Comparison of ENCODE assay signal across 21 cellular contexts in genomic region chr4:139153411-139154133, GRCh38. TPM values are rescaled to one million over a fixed set of nuclear protein-coding genes. Genes with fewer than 3 reads are reported as not detected.
DNase-seq lines count a peak whose midpoint lies in the region; ATAC-seq, FAIRE-seq and TF ChIP-seq lines count a peak whose summit lies in the region.
"Had no signal": no experiment of that assay in that cellular context is flagged by ENCODE, and none has a peak within 500 bp of the region (broad histone marks: within the 10 kb centered on the region; RNA-seq: fewer than 3 reads in every experiment).

No MANE protein-coding gene starts in this region.

- H2AFZ ChIP-seq in HepG2 (ENCODE audit: low read length), result no peak overlapping the region

- H3K4me1 Mint-ChIP-seq in type B pancreatic cell (ENCODE audit: unreplicated experiment), result peaks cover 16% of the 10 kb centered on the region
- H3K4me1 Mint-ChIP-seq: activated naive CD4-positive, alpha-beta T cell treated with anti-CD3 and anti-CD28 coated beads, Interleukin-2, amount 10 ng/mL, durations not matched to agents 7 days and 5 days had no signal

- no peak for TF ChIP-seq RAD21 in HepG2 (CRISPR knock-in tag; IDR thresholded peaks at IDR 0.05)

- peak overlapping the region; percentile 47 for H3K4me2 ChIP-seq in HepG2 (ENCODE audit: low read depth, low read length)

- no peaks in the 10 kb centered on the region for H3K27me3 ChIP-seq in HepG2 (ENCODE audit: control insufficient read depth in 1 of 2, insufficient read depth in 2 of 2, low read length in 2 of 2)
- no peaks in the 10 kb centered on the region for H3K27me3 ChIP-seq in right lobe of liver
- H3K27me3 ChIP-seq in bronchial epithelial cell (ENCODE audit: control insufficient read depth, insufficient read depth, low read length), result no peaks in the 10 kb centered on the region

- 0 out of 2 replicates have a peak overlapping the region, but pooled peaks have one; percentile 26 for H3K9ac ChIP-seq in HepG2 (ENCODE audit: insufficient read depth, low read depth, low read length)

- H3K27ac Mint-ChIP-seq in type B pancreatic cell, result peak overlapping the region; percentile 35
- H3K27ac Mint-ChIP-seq: activated CD4-positive, alpha-beta T cell treated with anti-CD3 and anti-CD28 coated beads for 36 hours; activated naive CD4-positive, alpha-beta T cell treated with anti-CD3 and anti-CD28 coated beads, Interleukin-2, amount 10 ng/mL, durations not matched to agents 7 days and 5 days; natural killer cell had no signal

- H3K27me3 Mint-ChIP-seq in type B pancreatic cell, result no peaks in the 10 kb centered on the region
- H3K27me3 Mint-ChIP-seq: activated CD4-positive, alpha-beta T cell treated with anti-CD3 and anti-CD28 coated beads for 36 hours; activated naive CD4-positive, alpha-beta T cell treated with anti-CD3 and anti-CD28 coated beads, Interleukin-2, amount 10 ng/mL, durations not matched to agents 7 days and 5 days; brain; CD4-positive, alpha-beta memory T cell had no signal

- peaks cover 31% of the 10 kb centered on the region for H3K79me2 ChIP-seq in HepG2 (ENCODE audit: insufficient read depth, low read length)

- H3K9me3 ChIP-seq in HepG2 (ENCODE audit: low read length) (no peaks in the 10 kb centered on the region), right lobe of liver (no peaks in the 10 kb centered on the region)

- CTCF ChIA-PET in HepG2 (lab: Yijun Ruan, JAX; ENCODE audit: low intra/inter-chr PET ratio, low total read pairs), result no interaction called here

- peaks cover 15% of the 10 kb centered on the region; the same call in 1 of the 2 replicates for H4K20me1 ChIP-seq in HepG2 (ENCODE audit: insufficient read depth, low read length)

- ATAC-seq in HepG2 (peak; percentile 97), right lobe of liver (no peak), GM18517 (IDR thresholded peaks at IDR 0.05; ENCODE audit: unreplicated experiment) (no peak)
- ATAC-seq: activated CD4-positive, alpha-beta T cell treated with anti-CD3 and anti-CD28 coated beads for 36 hours; natural killer cell had no signal

- TF ChIP-seq CTCF in HepG2 (CRISPR knock-in tag; IDR thresholded peaks at IDR 0.05) (no peak), right lobe of liver (IDR thresholded peaks at IDR 0.05) (no peak), bronchial epithelial cell (IDR thresholded peaks at IDR 0.05; ENCODE audit: insufficient read depth, low read length, severe bottlenecking) (no peak), type B pancreatic cell (conservative IDR thresholded peaks at IDR 0.05) (no peak)

- intact Hi-C loops in HepG2 (cut with micrococcal nuclease; ENCODE audit: unreplicated experiment) (no loop called here), right lobe of liver (cut with DNase I) (no loop called here)

- POLR2A ChIA-PET in HepG2 (lab: Yijun Ruan, JAX), result interaction anchor here (1.0 to 3.4 kb wide), 2 partner anchors 23 to 147 kb away, joined by 4 to 21 read pairs; partner anchors contain the start of genes ELF2 and NAA15

- TF ChIP-seq POLR2A in HepG2 (IDR thresholded peaks at IDR 0.05; ENCODE audit: insufficient read depth in 1 of 2, low read depth in 2 of 2, low read length in 2 of 2) (no peak), right lobe of liver (IDR thresholded peaks at IDR 0.05) (no peak)

- H3K4me1 ChIP-seq in HepG2 (ENCODE audit: insufficient read depth, low read length) (peaks cover 26% of the 10 kb centered on the region), right lobe of liver (no peaks in the 10 kb centered on the region)

- H3K36me3 Mint-ChIP-seq in type B pancreatic cell, result no peaks in the 10 kb centered on the region
- H3K36me3 Mint-ChIP-seq: activated naive CD4-positive, alpha-beta T cell treated with anti-CD3 and anti-CD28 coated beads, Interleukin-2, amount 10 ng/mL, durations not matched to agents 7 days and 5 days; natural killer cell had no signal

- H3K4me3 ChIP-seq in HepG2 (replicated peaks in 1 of 3; ENCODE audit: insufficient read depth in 1 of 3, low read depth in 2 of 3, low read length in 3 of 3) (no peak overlapping the region), right lobe of liver (no peak overlapping the region), bronchial epithelial cell (ENCODE audit: low read depth, low read length) (no peak overlapping the region)

- WGBS in HepG2 (ENCODE audit: low lambda C conversion rate), result 63% methylated on average over 1 of the region's 1 CpG
- WGBS in right lobe of liver (ENCODE audit: insufficient coverage, low coverage, low lambda C conversion rate, missing lambda C conversion rate), result 88% methylated on average over 1 of the region's 1 CpG

- H3K27ac ChIP-seq in HepG2 (ENCODE audit: extremely low read length, insufficient read depth, low read length) (peak overlapping the region; percentile 50), right lobe of liver (no peak overlapping the region)

- in situ Hi-C loops in HepG2 (cut with HindIII; ENCODE audit: extremely low pct_ligation_motif_present, low pct_unique_long_range_greater_than_20kb), result no loop called here

- BruUV-seq in HepG2 (replicated peaks; lab: Mats Ljungman, UMichigan), result no TSS peak

- H3K36me3 ChIP-seq in HepG2 (replicated peaks in 1 of 2; ENCODE audit: control insufficient read depth in 1 of 2, insufficient read depth in 2 of 2, low read length in 2 of 2) (no peaks in the 10 kb centered on the region), right lobe of liver (no peaks in the 10 kb centered on the region), bronchial epithelial cell (ENCODE audit: control insufficient read depth, insufficient read depth, low read length) (no peaks in the 10 kb centered on the region)

- TF ChIP-seq EP300 in HepG2 (IDR thresholded peaks at IDR 0.05; ENCODE audit: low read depth in 2 of 2, low read length in 2 of 2) (no peak), HepG2 (CRISPR knock-in tag; IDR thresholded peaks at IDR 0.05; ENCODE audit: borderline replicate concordance) (peak; percentile 47; the same call in 1 of the 2 replicates)

- no peaks in the 10 kb centered on the region for H3K9me3 Mint-ChIP-seq in type B pancreatic cell
- H3K9me3 Mint-ChIP-seq: activated naive CD4-positive, alpha-beta T cell treated with anti-CD3 and anti-CD28 coated beads, Interleukin-2, amount 10 ng/mL, durations not matched to agents 7 days and 5 days; CD4-positive, alpha-beta memory T cell; natural killer cell had no signal

- FAIRE-seq in HepG2 (lab: Jason Lieb, UNC) (no peak), bronchial epithelial cell (lab: Jason Lieb, UNC) (no peak), RCC 7860 (lab: Jason Lieb, UNC) (no peak)
- FAIRE-seq: GM12891, H54 had no signal

- H3K4me3 Mint-ChIP-seq in type B pancreatic cell, result peak overlapping the region; percentile 16
- H3K4me3 Mint-ChIP-seq: activated CD4-positive, alpha-beta T cell treated with anti-CD3 and anti-CD28 coated beads for 36 hours; activated naive CD4-positive, alpha-beta T cell treated with anti-CD3 and anti-CD28 coated beads, Interleukin-2, amount 10 ng/mL, durations not matched to agents 7 days and 5 days; brain; CD4-positive, alpha-beta memory T cell; natural killer cell had no signal

- peak; percentile 86 for DNase-seq in HepG2 (ENCODE audit: low spot score)
- no peak for DNase-seq in right lobe of liver
- DNase-seq in bronchial epithelial cell (ENCODE audit: low read depth), result peak; percentile 49
- peak; percentile 23 for DNase-seq in iPS-NIHi11 (ENCODE audit: low spot score)
- no peak for DNase-seq in type B pancreatic cell (ENCODE audit: extremely low spot score, unreplicated experiment)
- no peak for DNase-seq in RCC 7860 (ENCODE audit: low spot score)
- no peak for DNase-seq in hypothalamus (lab: John Stamatoyannopoulos, UW)
- DNase-seq: ACHN; activated CD4-positive, alpha-beta T cell treated with anti-CD3 and anti-CD28 coated beads for 36 hours; activated naive CD4-positive, alpha-beta T cell treated with anti-CD3 and anti-CD28 coated beads, Interleukin-2, amount 10 ng/mL, durations not matched to agents 7 days and 5 days; CD4-positive, alpha-beta memory T cell; effector CD4-positive, alpha-beta T cell; natural killer cell; NCI-H1930; NCI-H524; retina; T-helper 9 cell had no signal

TF ChIP-seq in HepG2, 621 proteins besides CTCF, POLR2A, EP300 and RAD21 (continues in another document):
- TF ChIP-seq NR3C1 (CRISPR knock-in tag; IDR thresholded peaks at IDR 0.05), result no peak
- no peak for TF ChIP-seq KLF15 (CRISPR knock-in tag; IDR thresholded peaks at IDR 0.05; ENCODE audit: borderline replicate concordance)
- no peak for TF ChIP-seq ZNF546 (CRISPR knock-in tag; conservative IDR thresholded peaks at IDR 0.05)
- TF ChIP-seq FOXM1 (CRISPR knock-in tag; IDR thresholded peaks at IDR 0.05), result no peak

RNA-seq across cellular contexts. Expression of gene ELF2, which starts 23.4 kb away (rescaled TPM):
- 35.4 and 44.5 TPM in 2 replicates for total RNA-seq in HepG2 (2016; rRNA removed; fragmentation: Illumina TruSeq; extraction: Trizol)
- total RNA-seq in HepG2 (2016; cell fraction: cytosol; rRNA removed; fragmentation: Illumina TruSeq; extraction: Trizol; ENCODE audit: low read depth), result 33.4 and 38.1 TPM in 2 replicates
- total RNA-seq in HepG2 (2016; cell fraction: insoluble cytoplasmic fraction; rRNA removed; fragmentation: Illumina TruSeq; extraction: Trizol), result 34.3 and 42.9 TPM in 2 replicates
- total RNA-seq in HepG2 (2016; cell fraction: membrane; rRNA removed; fragmentation: Illumina TruSeq; extraction: Trizol), result 31.5 and 31.6 TPM in 2 replicates
- total RNA-seq in HepG2 (2016; cell fraction: nucleus; rRNA removed; fragmentation: Illumina TruSeq; extraction: Trizol), result 34.9 and 35.6 TPM in 2 replicates
- polyA plus RNA-seq in HepG2 (2011; rRNA removed), result 24.2 and 28.6 TPM in 2 replicates
- 14.5 and 18.0 TPM in 2 replicates for polyA plus RNA-seq in HepG2 (2011; cell fraction: cytosol; rRNA removed)
- polyA plus RNA-seq in HepG2 (2011; cell fraction: nucleus; rRNA removed), result 18.4 and 19.9 TPM in 2 replicates
- 19.5 and 21.8 TPM in 2 replicates for polyA plus RNA-seq in HepG2 (2012)
- 2.4 and 3.0 TPM in 2 replicates for polyA plus RNA-seq in HepG2 (2016; cell fraction: cytosol; fragmentation: Illumina TruSeq; extraction: Trizol; ENCODE audit: low read depth)
- polyA plus RNA-seq in HepG2 (2016; cell fraction: insoluble cytoplasmic fraction; fragmentation: Illumina TruSeq; extraction: Trizol; ENCODE audit: low read depth), result 25.1 and 29.8 TPM in 2 replicates
- 6.9 and 7.7 TPM in 2 replicates for polyA plus RNA-seq in HepG2 (2016; cell fraction: membrane; fragmentation: Illumina TruSeq; extraction: Trizol; ENCODE audit: low read depth)
- 35.5 and 38.0 TPM in 2 replicates for polyA plus RNA-seq in HepG2 (2016; cell fraction: nucleus; fragmentation: Illumina TruSeq; extraction: Trizol; ENCODE audit: insufficient read depth, low read depth)
- polyA minus RNA-seq in HepG2 (2011; rRNA and poly(A)+ RNA removed; ENCODE audit: low replicate concordance), result 30.9 and 40.2 TPM in 2 replicates
- polyA minus RNA-seq in HepG2 (2011; cell fraction: cytosol; rRNA and poly(A)+ RNA removed), result 25.8 and 27.5 TPM in 2 replicates
- 69.3 and 81.7 TPM in 2 replicates for polyA minus RNA-seq in HepG2 (2011; cell fraction: nucleus; rRNA and poly(A)+ RNA removed)
- 10 to 100 TPM; 14.0 to 24.3 (median 16.7) TPM for total RNA-seq in right lobe of liver
- total RNA-seq in bronchial epithelial cell, result 27.1 and 29.2 TPM in 2 replicates
- total RNA-seq in type B pancreatic cell (ENCODE audit: low replicate concordance), result 41.8 and 42.1 TPM in 2 replicates

Comparison
In these comparisons a context has a peak if more than half of its experiments do, and no peak if none do; other contexts are left out.
1. DNase-seq: peak in HepG2 (single experiment), bronchial epithelial cell (single experiment) and iPS-NIHi11 (single experiment); none in right lobe of liver (0 of 3), type B pancreatic cell (single experiment), RCC 7860 (single experiment) and hypothalamus (0 of 51).